ENCODE assay signal across 21 cellular contexts in genomic region chr7:143454091-143454729, GRCh38. TPM values are rescaled to one million over a fixed set of nuclear protein-coding genes. Genes with fewer than 3 reads are reported as not detected.
"Had no signal": no experiment of that assay in that cellular context is flagged by ENCODE, and none has a peak within 500 bp of the region (broad histone marks: within the 10 kb centered on the region; RNA-seq: fewer than 3 reads in every experiment).

No MANE protein-coding gene starts in this region.

- H3K4me1 Mint-ChIP-seq: activated B cell treated with CpG ODN at 0.5 μM for 24 hours, mesothelial cell of epicardium had no signal

- H3K4me2 ChIP-seq: neural progenitor cell had no signal

- H3K4me3 Mint-ChIP-seq: activated B cell treated with CpG ODN at 0.5 μM for 24 hours; activated naive CD8-positive, alpha-beta T cell treated with anti-CD3 and anti-CD28 coated beads, Interleukin-2, amount 10 ng/mL, durations not matched to agents 7 days and 5 days; activated T-helper 1 cell treated with anti-CD3 and anti-CD28 coated beads, Interleukin-12 subunit alpha, Interleukin-12 subunit beta, Interleukin-2, Interleukin-4 antibody, amounts not matched to agents 30 ng/mL and 10 ng/mL and 1 ng/mL, durations not matched to agents 14 hours and 24 hours and 36 hours; mesothelial cell of epicardium; neural progenitor cell had no signal

- H3K36me3 Mint-ChIP-seq: activated naive CD8-positive, alpha-beta T cell treated with anti-CD3 and anti-CD28 coated beads, Interleukin-2, amount 10 ng/mL, durations not matched to agents 7 days and 5 days; mesothelial cell of epicardium; neural progenitor cell had no signal

- H3K9ac ChIP-seq: neural progenitor cell had no signal

- DNase-seq: activated B cell treated with CpG ODN at 0.5 μM for 24 hours; activated CD4-positive, alpha-beta T cell treated with anti-CD3 and anti-CD28 coated beads for 48 hours; activated naive CD4-positive, alpha-beta T cell; activated naive CD8-positive, alpha-beta T cell treated with anti-CD3 and anti-CD28 coated beads, Interleukin-2, amount 10 ng/mL, durations not matched to agents 7 days and 5 days; esophagus squamous epithelium; gastrocnemius medialis; left colon; pancreas; stimulated activated CD4-positive, alpha-beta T cell treated with anti-CD3 and anti-CD28 coated beads, Interleukin-12 subunit alpha, Interleukin-12 subunit beta, amount 100 ng/mL, for 4 hours; stimulated activated CD4-positive, alpha-beta T cell treated with anti-CD3 and anti-CD28 coated beads, Interleukin-2, amount 100 ng/mL, for 24 hours; stomach; T-helper 2 cell had no signal

- H3K4me3 ChIP-seq: ascending aorta, cardiac muscle cell, esophagus squamous epithelium, gastrocnemius medialis, lung, neural progenitor cell, pancreas, stomach had no signal

- H3K27ac ChIP-seq: ascending aorta, cardiac muscle cell, gastrocnemius medialis, neural progenitor cell, pancreas, stomach had no signal

- H2AFZ ChIP-seq: neural progenitor cell had no signal

- H3K9me3 Mint-ChIP-seq: activated B cell treated with CpG ODN at 0.5 μM for 24 hours; activated naive CD8-positive, alpha-beta T cell treated with anti-CD3 and anti-CD28 coated beads, Interleukin-2, amount 10 ng/mL, durations not matched to agents 7 days and 5 days; activated T-helper 1 cell treated with anti-CD3 and anti-CD28 coated beads, Interleukin-12 subunit alpha, Interleukin-12 subunit beta, Interleukin-2, Interleukin-4 antibody, amounts not matched to agents 30 ng/mL and 10 ng/mL and 1 ng/mL, durations not matched to agents 14 hours and 24 hours and 36 hours; mesothelial cell of epicardium had no signal

- H3K27me3 ChIP-seq: ascending aorta, cardiac muscle cell, esophagus squamous epithelium, gastrocnemius medialis, neural progenitor cell, stomach had no signal

- H3K9me3 ChIP-seq: ascending aorta, esophagus squamous epithelium, gastrocnemius medialis, pancreas, stomach had no signal

- H3K36me3 ChIP-seq: ascending aorta, cardiac muscle cell, esophagus squamous epithelium, gastrocnemius medialis, neural progenitor cell, pancreas, stomach had no signal

- H3K27ac Mint-ChIP-seq: activated B cell treated with CpG ODN at 0.5 μM for 24 hours; activated naive CD8-positive, alpha-beta T cell treated with anti-CD3 and anti-CD28 coated beads, Interleukin-2, amount 10 ng/mL, durations not matched to agents 7 days and 5 days; activated T-helper 1 cell treated with anti-CD3 and anti-CD28 coated beads, Interleukin-12 subunit alpha, Interleukin-12 subunit beta, Interleukin-2, Interleukin-4 antibody, amounts not matched to agents 30 ng/mL and 10 ng/mL and 1 ng/mL, durations not matched to agents 14 hours and 24 hours and 36 hours; mesothelial cell of epicardium had no signal

- H3K4me1 ChIP-seq: ascending aorta, gastrocnemius medialis, neural progenitor cell, pancreas, stomach had no signal

RNA-seq across cellular contexts. Expression of gene TAS2R60, which starts 11.0 kb away (rescaled TPM):
- total RNA-seq: activated B cell treated with CpG ODN at 0.5 μM for 24 hours; activated CD8-positive, alpha-beta memory T cell treated with anti-CD3 and anti-CD28 coated beads for 36 hours; activated T-helper 1 cell treated with anti-CD3 and anti-CD28 coated beads, Interleukin-12 subunit alpha, Interleukin-12 subunit beta, Interleukin-2, Interleukin-4 antibody, amounts not matched to agents 30 ng/mL and 10 ng/mL and 1 ng/mL, durations not matched to agents 14 hours and 24 hours and 36 hours; ascending aorta; cardiac muscle cell; esophagus squamous epithelium; gastrocnemius medialis; left colon; mesothelial cell of epicardium; pancreas; renal cortical epithelial cell; stomach had no signal
- polyA plus RNA-seq: cardiac muscle cell, pancreas, stomach, urinary bladder had no signal

RNA-seq across cellular contexts. Expression of gene TAS2R41, which starts 23.5 kb away (rescaled TPM):
- total RNA-seq: activated B cell treated with CpG ODN at 0.5 μM for 24 hours; activated CD8-positive, alpha-beta memory T cell treated with anti-CD3 and anti-CD28 coated beads for 36 hours; activated naive CD8-positive, alpha-beta T cell treated with anti-CD3 and anti-CD28 coated beads, Interleukin-2, amount 10 ng/mL, durations not matched to agents 7 days and 5 days; activated T-helper 1 cell treated with anti-CD3 and anti-CD28 coated beads, Interleukin-12 subunit alpha, Interleukin-12 subunit beta, Interleukin-2, Interleukin-4 antibody, amounts not matched to agents 30 ng/mL and 10 ng/mL and 1 ng/mL, durations not matched to agents 14 hours and 24 hours and 36 hours; ascending aorta; cardiac muscle cell; gastrocnemius medialis; left colon; mesothelial cell of epicardium; renal cortical epithelial cell; urinary bladder had no signal
- polyA plus RNA-seq: cardiac muscle cell, lung, pancreas, stomach, urinary bladder had no signal

RNA-seq across cellular contexts. Expression of gene EPHA1, which starts 45.6 kb away (rescaled TPM):
- total RNA-seq: activated B cell treated with CpG ODN at 0.5 μM for 24 hours; activated T-helper 1 cell treated with anti-CD3 and anti-CD28 coated beads, Interleukin-12 subunit alpha, Interleukin-12 subunit beta, Interleukin-2, Interleukin-4 antibody, amounts not matched to agents 30 ng/mL and 10 ng/mL and 1 ng/mL, durations not matched to agents 14 hours and 24 hours and 36 hours; ascending aorta; gastrocnemius medialis had no signal
